In the genomic region with DNA sequence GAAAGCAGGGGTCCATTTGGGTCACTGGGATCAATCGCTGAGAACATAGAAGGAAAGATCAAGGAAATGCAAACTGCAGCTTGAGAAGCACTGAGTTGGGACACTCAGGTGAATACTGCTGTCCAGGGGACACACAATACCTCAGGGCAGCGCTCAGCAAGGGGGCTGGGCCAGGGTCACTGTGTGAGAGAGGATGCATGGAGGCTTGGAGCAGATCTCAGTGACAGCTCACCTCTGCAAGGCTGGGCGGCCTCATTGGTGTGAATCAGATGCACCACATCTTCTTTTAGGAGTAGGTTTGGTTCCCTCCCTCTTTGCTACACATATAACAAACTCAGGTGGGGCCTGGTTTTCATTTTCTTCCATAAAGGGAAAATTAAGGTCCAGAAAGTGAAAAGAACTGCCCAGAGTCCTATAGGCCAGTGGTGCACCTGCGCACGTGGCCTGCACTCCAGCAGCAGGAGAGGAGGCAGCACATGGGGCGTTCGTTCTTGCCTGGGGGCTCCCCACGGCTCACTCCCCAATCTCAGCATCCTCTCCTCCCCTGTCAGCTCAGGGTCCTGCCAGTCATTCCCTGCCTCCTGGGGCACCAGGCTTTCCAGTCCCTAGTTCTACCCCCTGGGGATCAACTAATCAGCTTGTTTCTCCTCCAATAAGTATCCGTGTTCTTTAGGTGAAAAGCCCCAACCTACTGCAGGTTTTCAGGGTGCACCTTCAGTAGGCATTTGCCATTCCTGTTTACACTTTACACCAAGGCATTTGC, we compare ENCODE assay signal across 23 cellular contexts. TPM values are rescaled to one million over a fixed set of nuclear protein-coding genes. Genes with fewer than 3 reads are reported as not detected.
DNase-seq lines count a peak whose midpoint lies in the region; ATAC-seq, FAIRE-seq and TF ChIP-seq lines count a peak whose summit lies in the region.
"Had no signal": no experiment of that assay in that cellular context is flagged by ENCODE, and none has a peak within 500 bp of the region (broad histone marks: within the 10 kb centered on the region; RNA-seq: fewer than 3 reads in every experiment).

No MANE protein-coding gene starts in this region.

- no peaks in the 10 kb centered on the region for H3K9me3 Mint-ChIP-seq in stimulated activated effector memory CD8-positive, alpha-beta T cell treated with anti-CD3 and anti-CD28 coated beads, Interleukin-12 subunit alpha, Interleukin-12 subunit beta, amount 100 ng/mL, for 72 hours
- H3K9me3 Mint-ChIP-seq: IgD-negative memory B cell had no signal

- H3K4me3 ChIP-seq in K562 (no peak overlapping the region), lower lobe of right lung (no peak overlapping the region)
- H3K4me3 ChIP-seq: HAP-1, SJSA1 had no signal

- no peaks in the 10 kb centered on the region for H3K4me1 Mint-ChIP-seq in stimulated activated effector memory CD8-positive, alpha-beta T cell treated with anti-CD3 and anti-CD28 coated beads, Interleukin-12 subunit alpha, Interleukin-12 subunit beta, amount 100 ng/mL, for 72 hours
- H3K4me1 Mint-ChIP-seq: CD4-positive, CD25-positive, alpha-beta regulatory T cell had no signal

- TF ChIP-seq CTCF in K562 (IDR thresholded peaks at IDR 0.05 in 2 of 3, conservative IDR thresholded peaks at IDR 0.05 in 1 of 3; ENCODE audit: insufficient read depth in 2 of 3, low read depth in 1 of 3, low read length in 3 of 3) = no peak
- no peak for TF ChIP-seq CTCF in lower lobe of right lung (IDR thresholded peaks at IDR 0.05)

- FAIRE-seq in K562 (lab: Jason Lieb, UNC) = peak; percentile 49
- no peak for FAIRE-seq in H54 (lab: Jason Lieb, UNC)
- FAIRE-seq: RCC 7860 had no signal

- CTCF ChIA-PET in K562 (lab: Yijun Ruan, JAX; ENCODE audit: low intra/inter-chr PET ratio) = no interaction called here

- intact Hi-C loops in K562 (cut with micrococcal nuclease) = no loop called here
- intact Hi-C loops in lower lobe of right lung (cut with DNase I) = no loop called here

- no peak for TF ChIP-seq RAD21 in K562 (CRISPR knock-in tag; conservative IDR thresholded peaks at IDR 0.05 in 1 of 2, IDR thresholded peaks at IDR 0.05 in 1 of 2)

- H3K27ac ChIP-seq in K562 (ENCODE audit: extremely low read depth, low read depth, low read length) (no peak overlapping the region), lower lobe of right lung (no peak overlapping the region)
- H3K27ac ChIP-seq: SJSA1 had no signal

- H3K27me3 ChIP-seq in K562 (ENCODE audit: control insufficient read depth in 2 of 2, insufficient read depth in 2 of 2, low read length in 2 of 2) = peaks cover 34 to 61% of the 10 kb centered on the region in 2 experiments
- no peaks in the 10 kb centered on the region for H3K27me3 ChIP-seq in lower lobe of right lung (ENCODE audit: low read depth)
- H3K27me3 ChIP-seq: BE2C, SJSA1 had no signal

- H3K4me1 ChIP-seq in K562 (replicated peaks in 1 of 2; ENCODE audit: control insufficient read depth in 2 of 2, insufficient read depth in 2 of 2, low read length in 2 of 2) = no peaks in the 10 kb centered on the region
- H3K4me1 ChIP-seq in lower lobe of right lung = no peaks in the 10 kb centered on the region
- H3K4me1 ChIP-seq: BE2C, HAP-1 had no signal

- WGBS in K562 (ENCODE audit: insufficient coverage, low coverage, missing lambda C conversion rate) = 2% methylated on average over 9 of the region's 9 CpGs

- POLR2A ChIA-PET in K562 (lab: Yijun Ruan, JAX) = interaction anchor here (0.8 kb wide), 1 partner anchor 11 kb away, joined by 5 read pairs; no protein-coding TSS in a partner anchor

- H3K9ac ChIP-seq in K562 (ENCODE audit: insufficient read depth in 1 of 2, low read depth in 2 of 2, low read length in 2 of 2) = no peak overlapping the region

- H3K36me3 Mint-ChIP-seq in stimulated activated effector memory CD8-positive, alpha-beta T cell treated with anti-CD3 and anti-CD28 coated beads, Interleukin-12 subunit alpha, Interleukin-12 subunit beta, amount 100 ng/mL, for 72 hours = peaks cover 23% of the 10 kb centered on the region

- peak; percentile 0 for DNase-seq in NCI-H226
- no peak for DNase-seq in K562 (ENCODE audit: extremely low read depth in 1 of 4, low spot score in 3 of 4)
- peak; percentile 41 for DNase-seq in lower lobe of right lung
- DNase-seq in stimulated activated effector memory CD8-positive, alpha-beta T cell treated with anti-CD3 and anti-CD28 coated beads, Interleukin-12 subunit alpha, Interleukin-12 subunit beta, amount 100 ng/mL, for 72 hours (ENCODE audit: low spot score in 2 of 2) = no peak
- no peak for DNase-seq in NCI-H187 treated with DMSO at 0.1 percent for 48 hours (lab: John Stamatoyannopoulos, UW)
- no peak for DNase-seq in H54 (ENCODE audit: insufficient read length, low spot score)
- DNase-seq in midbrain (lab: John Stamatoyannopoulos, UW) = no peak
- DNase-seq: BE2C; CD4-positive, CD25-positive, alpha-beta regulatory T cell; EL; GF-D8; Karpas-422; MV-4-11; NCI-H1105 treated with DMSO at 0.1 percent for 48 hours; NCI-H2081; NCI-H2171; NCI-H524 treated with DMSO at 0.1 percent for 48 hours; OCI-M1 had no signal

- no TSS peak for BruUV-seq in K562 (replicated peaks; lab: Mats Ljungman, UMichigan)

- in situ Hi-C loops in K562 (cut with MboI) = no loop called here

- TF ChIP-seq EP300 in K562 (IDR thresholded peaks at IDR 0.05; ENCODE audit: low read length) = no peak

- H4K20me1 ChIP-seq in K562 (replicated peaks; ENCODE audit: control insufficient read depth, insufficient read depth, low read length) = peaks cover 15% of the 10 kb centered on the region

- no peaks in the 10 kb centered on the region for H3K9me1 ChIP-seq in K562 (ENCODE audit: control insufficient read depth, insufficient read depth, low read length)

- H3K4me2 ChIP-seq in K562 (ENCODE audit: insufficient read depth, low read length) = no peak overlapping the region

- no peak overlapping the region for H3K4me3 Mint-ChIP-seq in stimulated activated effector memory CD8-positive, alpha-beta T cell treated with anti-CD3 and anti-CD28 coated beads, Interleukin-12 subunit alpha, Interleukin-12 subunit beta, amount 100 ng/mL, for 72 hours
- H3K4me3 Mint-ChIP-seq: CD4-positive, CD25-positive, alpha-beta regulatory T cell; IgD-negative memory B cell had no signal

- TF ChIP-seq POLR2A in K562 (conservative IDR thresholded peaks at IDR 0.05) (no peak), H54 (IDR thresholded peaks at IDR 0.05; ENCODE audit: low read depth, low read length) (no peak)

- H3K27ac Mint-ChIP-seq in stimulated activated effector memory CD8-positive, alpha-beta T cell treated with anti-CD3 and anti-CD28 coated beads, Interleukin-12 subunit alpha, Interleukin-12 subunit beta, amount 100 ng/mL, for 72 hours = no peak overlapping the region

- H2AFZ ChIP-seq in K562 (ENCODE audit: low read depth, low read length) = no peak overlapping the region

- H3K9me3 ChIP-seq in K562 (replicated peaks; ENCODE audit: control insufficient read depth, insufficient read depth, low read depth, low read length) (no peaks in the 10 kb centered on the region), lower lobe of right lung (no peaks in the 10 kb centered on the region)
- H3K9me3 ChIP-seq: BE2C, HAP-1, SJSA1 had no signal

- H3K79me2 ChIP-seq in K562 (ENCODE audit: control insufficient read depth, insufficient read depth, low read length) = no peaks in the 10 kb centered on the region

- H3K36me3 ChIP-seq in K562 (ENCODE audit: control insufficient read depth, insufficient read depth, low read length) (peaks cover 16% of the 10 kb centered on the region; the same call in 2 of the 3 replicates), lower lobe of right lung (peaks cover 24% of the 10 kb centered on the region)
- H3K36me3 ChIP-seq: BE2C had no signal

- no peak for ATAC-seq in K562
- ATAC-seq in lower lobe of right lung = no peak
- ATAC-seq in stimulated activated effector memory CD8-positive, alpha-beta T cell treated with anti-CD3 and anti-CD28 coated beads, Interleukin-12 subunit alpha, Interleukin-12 subunit beta, amount 100 ng/mL, for 72 hours = peak; percentile 20

TF ChIP-seq in K562, 482 proteins besides CTCF, POLR2A, EP300 and RAD21 (continues in another document):
- peak in 1 of 2 experiments; percentile 20; a peak in 1 of 4 replicates for TF ChIP-seq NRF1 (conservative IDR thresholded peaks at IDR 0.05 in 1 of 2, IDR thresholded peaks at IDR 0.05 in 1 of 2)
- TF ChIP-seq, protein P1, sequence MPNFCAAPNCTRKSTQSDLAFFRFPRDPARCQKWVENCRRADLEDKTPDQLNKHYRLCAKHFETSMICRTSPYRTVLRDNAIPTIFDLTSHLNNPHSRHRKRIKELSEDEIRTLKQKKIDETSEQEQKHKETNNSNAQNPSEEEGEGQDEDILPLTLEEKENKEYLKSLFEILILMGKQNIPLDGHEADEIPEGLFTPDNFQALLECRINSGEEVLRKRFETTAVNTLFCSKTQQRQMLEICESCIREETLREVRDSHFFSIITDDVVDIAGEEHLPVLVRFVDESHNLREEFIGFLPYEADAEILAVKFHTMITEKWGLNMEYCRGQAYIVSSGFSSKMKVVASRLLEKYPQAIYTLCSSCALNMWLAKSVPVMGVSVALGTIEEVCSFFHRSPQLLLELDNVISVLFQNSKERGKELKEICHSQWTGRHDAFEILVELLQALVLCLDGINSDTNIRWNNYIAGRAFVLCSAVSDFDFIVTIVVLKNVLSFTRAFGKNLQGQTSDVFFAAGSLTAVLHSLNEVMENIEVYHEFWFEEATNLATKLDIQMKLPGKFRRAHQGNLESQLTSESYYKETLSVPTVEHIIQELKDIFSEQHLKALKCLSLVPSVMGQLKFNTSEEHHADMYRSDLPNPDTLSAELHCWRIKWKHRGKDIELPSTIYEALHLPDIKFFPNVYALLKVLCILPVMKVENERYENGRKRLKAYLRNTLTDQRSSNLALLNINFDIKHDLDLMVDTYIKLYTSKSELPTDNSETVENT (CRISPR knock-in tag; IDR thresholded peaks at IDR 0.05) = no peak

RNA-seq across cellular contexts. Expression of a gene that starts 1.5 kb away (rescaled TPM):
- total RNA-seq in K562 (2011; cell fraction: chromatin; rRNA removed; ENCODE audit: low replicate concordance) = not detected in 2 replicates
- total RNA-seq in K562 (2011; cell fraction: nucleolus; rRNA removed) = not detected in 2 replicates
- total RNA-seq in K562 (2011; cell fraction: nucleoplasm; rRNA removed) = not detected in 2 replicates
- not detected in 2 replicates for total RNA-seq in K562 (2014; rRNA removed)
- not detected in 2 replicates for total RNA-seq in K562 (2014; rRNA removed; fragmentation: Illumina TruSeq; extraction: Trizol)
- total RNA-seq in K562 (2015; rRNA removed; fragmentation: Illumina TruSeq; extraction: Trizol) = not detected in 2 replicates
- not detected in 2 replicates for total RNA-seq in K562 (2021)
- polyA plus RNA-seq in K562 (2011; rRNA removed) = not detected in 2 replicates
- polyA plus RNA-seq in K562 (2011; cell fraction: cytosol; rRNA removed) = not detected in 2 replicates
- not detected in 2 replicates for polyA plus RNA-seq in K562 (2011; cell fraction: nucleus; rRNA removed)
- not detected in 2 replicates for polyA plus RNA-seq in K562 (2012)
- polyA plus RNA-seq in K562 (2014; fragmentation: Illumina TruSeq; extraction: Trizol) = not detected in 2 replicates
- polyA plus RNA-seq in K562 (2014; fragmentation: Nextera tagmentation; extraction: Ambion mirVana) = not detected
- polyA plus RNA-seq in K562 (2014; rRNA removed) = not detected in 2 replicates
- polyA minus RNA-seq in K562 (2011; rRNA and poly(A)+ RNA removed) = not detected in 2 replicates
- polyA minus RNA-seq in K562 (2011; cell fraction: cytosol; rRNA and poly(A)+ RNA removed) = not detected in 2 replicates
- polyA minus RNA-seq in K562 (2011; cell fraction: nucleus; rRNA and poly(A)+ RNA removed) = not detected in 2 replicates
- not detected for total RNA-seq in lower lobe of right lung
- total RNA-seq: CD4-positive, CD25-positive, alpha-beta regulatory T cell; M059J; SJSA1 had no signal
- polyA plus RNA-seq: CD4-positive, CD25-positive, alpha-beta regulatory T cell; IgD-negative memory B cell had no signal

Comparison
In these comparisons a context has a peak if more than half of its experiments do, and no peak if none do; other contexts are left out.
1. DNase-seq: peak in NCI-H226 (single experiment) and lower lobe of right lung (single experiment); none in K562 (0 of 4), stimulated activated effector memory CD8-positive, alpha-beta T cell treated with anti-CD3 and anti-CD28 coated beads, Interleukin-12 subunit alpha, Interleukin-12 subunit beta, amount 100 ng/mL, for 72 hours (0 of 2), NCI-H187 treated with DMSO at 0.1 percent for 48 hours (single experiment), H54 (single experiment) and midbrain (single experiment).